17 cellular contexts compared by ENCODE assay signal in genomic region chr3:38487323-38487722, GRCh38. TPM values are rescaled to one million over a fixed set of nuclear protein-coding genes. Genes with fewer than 3 reads are reported as not detected.
DNase-seq lines count a peak whose midpoint lies in the region; ATAC-seq and TF ChIP-seq lines count a peak whose summit lies in the region.
"Had no signal": no experiment of that assay in that cellular context is flagged by ENCODE, and none has a peak within 500 bp of the region (broad histone marks: within the 10 kb centered on the region; RNA-seq: fewer than 3 reads in every experiment).

No MANE protein-coding gene starts in this region.

- H3K27me3 ChIP-seq in hepatocyte (no peaks in the 10 kb centered on the region), vagina (no peaks in the 10 kb centered on the region), Peyer's patch (no peaks in the 10 kb centered on the region)
- H3K27me3 ChIP-seq: ovary had no signal

- no peak overlapping the region for H3K27ac Mint-ChIP-seq in MCF 10A (ENCODE audit: low read depth, unreplicated experiment)
- H3K27ac Mint-ChIP-seq: T-cell had no signal

- intact Hi-C loops in MCF 10A (cut with micrococcal nuclease) (no loop called here), vagina (cut with DNase I) (no loop called here)

- no peaks in the 10 kb centered on the region for H3K9me2 ChIP-seq in hepatocyte (replicated peaks; ENCODE audit: insufficient read depth)

- no peaks in the 10 kb centered on the region for H3K27me3 Mint-ChIP-seq in MCF 10A (ENCODE audit: insufficient read depth, unreplicated experiment)
- H3K27me3 Mint-ChIP-seq: T-cell had no signal

- CTCF ChIA-PET in MCF 10A (lab: Yijun Ruan, JAX) = interaction anchor here (0.6 to 1.1 kb wide), 4 partner anchors 8 to 570 kb away, joined by 3 read pairs; partner anchors contain the start of gene EXOG

- H4K20me1 ChIP-seq in hepatocyte (ENCODE audit: insufficient read depth, poor library complexity, severe bottlenecking) = no peaks in the 10 kb centered on the region

- DNase-seq in GM13977 (ENCODE audit: low spot score) = peak; percentile 51
- DNase-seq in MCF 10A (ENCODE audit: unreplicated experiment) = no peak
- DNase-seq in hepatocyte (ENCODE audit: low spot score) = no peak
- no peak for DNase-seq in vagina (ENCODE audit: extremely low spot score in 2 of 2)
- DNase-seq in Peyer's patch = no peak
- DNase-seq: aorta; DND-41; effector memory CD4-positive, alpha-beta T cell; head of caudate nucleus; IMR-90; NCI-H187; ovary; stimulated activated naive CD4-positive, alpha-beta T cell; T-cell had no signal

- no peaks in the 10 kb centered on the region for H3K4me1 Mint-ChIP-seq in MCF 10A (ENCODE audit: insufficient read depth, unreplicated experiment)
- H3K4me1 Mint-ChIP-seq: T-cell had no signal

- TF ChIP-seq POLR2A in vagina (IDR thresholded peaks at IDR 0.05) (no peak), Peyer's patch (IDR thresholded peaks at IDR 0.05) (no peak)

- peaks cover 19% of the 10 kb centered on the region for H3K36me3 Mint-ChIP-seq in MCF 10A (ENCODE audit: insufficient read depth, unreplicated experiment)

- no TSS peak for BruUV-seq in MCF 10A (replicated peaks; lab: Mats Ljungman, UMichigan)

- H3K4me1 ChIP-seq in hepatocyte (ENCODE audit: insufficient read depth) (peaks cover 8% of the 10 kb centered on the region), vagina (peaks cover 19% of the 10 kb centered on the region), Peyer's patch (no peaks in the 10 kb centered on the region)

- ATAC-seq in GM19397 (IDR thresholded peaks at IDR 0.05; ENCODE audit: unreplicated experiment) (peak; percentile 89), HG02763 (IDR thresholded peaks at IDR 0.05; ENCODE audit: unreplicated experiment) (peak; percentile 94), HG03460 (IDR thresholded peaks at IDR 0.05; ENCODE audit: unreplicated experiment) (peak; percentile 85)
- ATAC-seq: T-cell had no signal

- H3K27ac ChIP-seq in hepatocyte = no peak overlapping the region
- H3K27ac ChIP-seq in vagina = no peak overlapping the region
- no peak overlapping the region for H3K27ac ChIP-seq in Peyer's patch
- H3K27ac ChIP-seq: ovary had no signal

- H3K79me2 ChIP-seq in hepatocyte = no peaks in the 10 kb centered on the region

- H3K4me2 ChIP-seq in hepatocyte = no peak overlapping the region

- in situ Hi-C loops in GM13977 (cut with MboI; ENCODE audit: low pct_unique_long_range_greater_than_20kb, low sequenced_read_pairs, unreplicated experiment) = loop anchor here (10.0 kb wide), 1 partner anchor 363 kb away; no protein-coding TSS in a partner anchor

- H3K4me3 Mint-ChIP-seq in MCF 10A (ENCODE audit: unreplicated experiment) = no peak overlapping the region
- H3K4me3 Mint-ChIP-seq: T-cell had no signal

- no peaks in the 10 kb centered on the region for H3K9me3 Mint-ChIP-seq in MCF 10A (ENCODE audit: unreplicated experiment)
- H3K9me3 Mint-ChIP-seq: T-cell had no signal

- POLR2A ChIA-PET in MCF 10A (lab: Yijun Ruan, JAX) = no interaction called here

- TF ChIP-seq CTCF in GM13977 (IDR thresholded peaks at IDR 0.05; ENCODE audit: extremely low read depth, insufficient read depth, missing control alignments) (no peak), MCF 10A (IDR thresholded peaks at IDR 0.05; ENCODE audit: unreplicated experiment) (no peak), hepatocyte (IDR thresholded peaks at IDR 0.05; ENCODE audit: poor library complexity) (no peak), vagina (IDR thresholded peaks at IDR 0.05) (no peak), Peyer's patch (IDR thresholded peaks at IDR 0.05) (no peak)

- H3K36me3 ChIP-seq in hepatocyte (replicated peaks; ENCODE audit: insufficient read depth, low read depth) = no peaks in the 10 kb centered on the region
- H3K36me3 ChIP-seq in vagina = peaks cover 0 to 31% of the 10 kb centered on the region in 2 donors
- peaks cover 0 to 18% (median 0%) of the 10 kb centered on the region in 3 donors for H3K36me3 ChIP-seq in Peyer's patch
- H3K36me3 ChIP-seq: ovary had no signal

- 92% methylated on average over 3 of the region's 3 CpGs for WGBS in hepatocyte (ENCODE audit: low lambda C conversion rate, missing lambda C conversion rate)

- H3K4me3 ChIP-seq in hepatocyte = no peak overlapping the region
- H3K4me3 ChIP-seq in vagina = no peak overlapping the region
- no peak overlapping the region for H3K4me3 ChIP-seq in Peyer's patch
- H3K4me3 ChIP-seq: ovary had no signal

- no peaks in the 10 kb centered on the region for H3K9me3 ChIP-seq in hepatocyte (ENCODE audit: low read depth)
- no peaks in the 10 kb centered on the region for H3K9me3 ChIP-seq in vagina
- H3K9me3 ChIP-seq in Peyer's patch = no peaks in the 10 kb centered on the region
- H3K9me3 ChIP-seq: ovary had no signal

- H2AFZ ChIP-seq in hepatocyte = no peak overlapping the region

RNA-seq across cellular contexts. Expression of gene EXOG, which starts 8.8 kb away (rescaled TPM):
- total RNA-seq in MCF 10A (2022) (17.5 and 21.9 TPM in 2 replicates), hepatocyte (7.5 and 10.6 TPM in 2 replicates), vagina (8.8 TPM), Peyer's patch (10 to 100 TPM; 11.4 to 44.6 (median 17.2) TPM)
- polyA plus RNA-seq in hepatocyte = 6.3 and 6.9 TPM in 2 replicates

RNA-seq across cellular contexts. Expression of gene ACVR2B, which starts 33.6 kb away (rescaled TPM):
- 3.6 and 3.8 TPM in 2 replicates for total RNA-seq in MCF 10A (2022)
- 13.1 and 15.4 TPM in 2 replicates for total RNA-seq in hepatocyte
- polyA plus RNA-seq in hepatocyte = 9.0 and 10.0 TPM in 2 replicates
- total RNA-seq in vagina = 3.7 TPM
- total RNA-seq in Peyer's patch = 10 to 100 TPM in 1 of 4 donors, 1 to 10 TPM in 3; 4.9 to 14.5 (median 7.6) TPM
